20 cellular contexts compared by ENCODE assay signal in the genomic region with DNA sequence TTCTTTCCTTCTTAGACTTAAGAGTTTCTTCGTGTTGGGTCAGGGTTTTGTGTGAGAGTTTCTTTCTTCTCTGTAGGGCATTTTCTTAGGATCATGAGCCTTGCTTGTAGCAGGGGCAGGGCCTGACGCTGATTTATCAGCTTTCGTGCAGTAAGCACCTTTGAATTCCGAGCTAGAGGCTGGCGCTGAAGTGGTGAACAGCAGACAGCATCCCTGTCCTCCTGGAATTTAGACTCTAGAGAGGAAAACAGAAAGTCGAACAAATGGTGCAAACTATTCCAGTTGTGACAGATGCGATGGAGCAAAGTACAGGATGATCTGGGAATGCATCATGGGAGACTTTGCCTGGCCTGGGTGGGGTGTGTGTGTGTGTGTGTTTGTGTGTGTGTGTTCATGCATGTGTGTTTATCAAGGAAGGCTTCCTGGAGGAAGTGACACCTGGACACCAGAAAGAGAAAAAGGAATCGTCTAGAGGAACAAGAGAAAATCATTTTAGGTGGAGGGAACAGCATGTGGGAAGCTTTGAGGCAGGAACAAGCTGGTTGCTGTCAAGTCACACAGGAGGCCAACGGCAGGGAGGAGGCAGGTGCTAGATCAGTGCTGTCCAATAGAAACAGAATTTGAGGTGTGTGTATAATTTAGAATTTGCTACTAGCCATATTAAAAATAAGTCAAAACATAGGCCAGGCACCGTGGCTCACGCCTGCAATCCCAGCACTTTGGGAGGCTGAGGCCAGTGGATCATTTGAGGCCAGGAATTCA.
A peak's percentile ranks its signal among the peaks of the same experiment; 100 is the strongest.
DNase-seq lines count a peak whose midpoint lies in the region; ATAC-seq and TF ChIP-seq lines count a peak whose summit lies in the region.
"Had no signal": no experiment of that assay in that cellular context is flagged by ENCODE, and none has a peak within 500 bp of the region (broad histone marks: within the 10 kb centered on the region; RNA-seq: fewer than 3 reads in every experiment).

No MANE protein-coding gene starts in this region.

- no peaks in the 10 kb centered on the region for H4K20me1 ChIP-seq in GM23338 (replicated peaks; ENCODE audit: insufficient read depth)

- H3K9me3 Mint-ChIP-seq in GM23338: peaks cover 2% of the 10 kb centered on the region; the same call in 1 of the 3 replicates
- peaks cover 5% of the 10 kb centered on the region for H3K9me3 Mint-ChIP-seq in activated T-helper 2 cell treated with anti-CD3 and anti-CD28 coated beads, Interferon-gamma antibody, Interleukin-2, Interleukin-4, amounts not matched to agents 10 μg/mL and 5 μg/mL and 100 μg/mL, durations not matched to agents 14 hours and 24 hours and 36 hours
- peaks cover 0 to 2% of the 10 kb centered on the region in 2 donors for H3K9me3 Mint-ChIP-seq in stimulated activated naive B cell treated with anti-CD40 and anti-IgM and Interleukin-4, amounts not matched to agents 10 μg/mL and 1 μg/mL and 100 μg/mL, for 72 hours
- H3K9me3 Mint-ChIP-seq: activated CD4-positive, alpha-beta memory T cell treated with anti-CD3 and anti-CD28 coated beads for 36 hours; activated naive CD4-positive, alpha-beta T cell treated with anti-CD3 and anti-CD28 coated beads for 36 hours had no signal

- H3K27me3 Mint-ChIP-seq in GM23338 (ENCODE audit: insufficient read depth, low read depth, poor library complexity): peaks cover 6% of the 10 kb centered on the region
- H3K27me3 Mint-ChIP-seq in activated T-helper 2 cell treated with anti-CD3 and anti-CD28 coated beads, Interferon-gamma antibody, Interleukin-2, Interleukin-4, amounts not matched to agents 10 μg/mL and 5 μg/mL and 100 μg/mL, durations not matched to agents 14 hours and 24 hours and 36 hours (ENCODE audit: low read depth): no peaks in the 10 kb centered on the region
- no peaks in the 10 kb centered on the region for H3K27me3 Mint-ChIP-seq in stimulated activated naive B cell treated with anti-CD40 and anti-IgM and Interleukin-4, amounts not matched to agents 10 μg/mL and 1 μg/mL and 100 μg/mL, for 72 hours
- H3K27me3 Mint-ChIP-seq: activated CD4-positive, alpha-beta memory T cell treated with anti-CD3 and anti-CD28 coated beads for 36 hours; brain had no signal

- no peaks in the 10 kb centered on the region for H3K79me2 ChIP-seq in GM23338 (replicated peaks; ENCODE audit: insufficient read depth)

- H3K4me1 ChIP-seq in GM23338 (ENCODE audit: insufficient read depth): peaks cover 12% of the 10 kb centered on the region; the same call in 1 of the 2 replicates
- H3K4me1 ChIP-seq in liver (ENCODE audit: control insufficient read depth in 4 of 4, insufficient read depth in 4 of 4, low read length in 3 of 4): peaks cover 0 to 15% (median 6%) of the 10 kb centered on the region in 4 donors
- H3K4me1 ChIP-seq in esophagus muscularis mucosa: peaks cover 20 to 45% (median 21%) of the 10 kb centered on the region in 4 donors

- H3K27ac Mint-ChIP-seq in GM23338: 0 out of 2 replicates have a peak overlapping the region, but pooled peaks have one; percentile 15
- peak overlapping the region; percentile 0 for H3K27ac Mint-ChIP-seq in activated T-helper 2 cell treated with anti-CD3 and anti-CD28 coated beads, Interferon-gamma antibody, Interleukin-2, Interleukin-4, amounts not matched to agents 10 μg/mL and 5 μg/mL and 100 μg/mL, durations not matched to agents 14 hours and 24 hours and 36 hours
- peak overlapping the region; percentile 63 for H3K27ac Mint-ChIP-seq in stimulated activated naive B cell treated with anti-CD40 and anti-IgM and Interleukin-4, amounts not matched to agents 10 μg/mL and 1 μg/mL and 100 μg/mL, for 72 hours
- H3K27ac Mint-ChIP-seq: activated CD4-positive, alpha-beta memory T cell treated with anti-CD3 and anti-CD28 coated beads for 36 hours; activated naive CD4-positive, alpha-beta T cell treated with anti-CD3 and anti-CD28 coated beads for 36 hours had no signal

- H3K4me3 Mint-ChIP-seq in GM23338: no peak overlapping the region
- no peak overlapping the region for H3K4me3 Mint-ChIP-seq in activated T-helper 2 cell treated with anti-CD3 and anti-CD28 coated beads, Interferon-gamma antibody, Interleukin-2, Interleukin-4, amounts not matched to agents 10 μg/mL and 5 μg/mL and 100 μg/mL, durations not matched to agents 14 hours and 24 hours and 36 hours (ENCODE audit: low read depth)
- H3K4me3 Mint-ChIP-seq in stimulated activated naive B cell treated with anti-CD40 and anti-IgM and Interleukin-4, amounts not matched to agents 10 μg/mL and 1 μg/mL and 100 μg/mL, for 72 hours: no peak overlapping the region
- H3K4me3 Mint-ChIP-seq: activated CD4-positive, alpha-beta memory T cell treated with anti-CD3 and anti-CD28 coated beads for 36 hours; activated naive CD4-positive, alpha-beta T cell treated with anti-CD3 and anti-CD28 coated beads for 36 hours; brain had no signal

- TF ChIP-seq CTCF in GM23338 (conservative IDR thresholded peaks at IDR 0.05; ENCODE audit: low read depth in 2 of 2): no peak
- no peak for TF ChIP-seq CTCF in liver (IDR thresholded peaks at IDR 0.05; ENCODE audit: low read depth, low read length, missing input control)
- no peak for TF ChIP-seq CTCF in esophagus muscularis mucosa (IDR thresholded peaks at IDR 0.05)

- H3K27ac ChIP-seq in GM23338 (ENCODE audit: low read depth): no peak overlapping the region
- H3K27ac ChIP-seq in liver (ENCODE audit: low read depth in 1 of 2, low read length in 2 of 2): no peak overlapping the region
- peak overlapping the region in 1 of 4 donors; percentile 76 for H3K27ac ChIP-seq in esophagus muscularis mucosa (replicated peaks in 1 of 4)
- H3K27ac ChIP-seq: VCaP had no signal

- no peaks in the 10 kb centered on the region for H3K36me3 ChIP-seq in GM23338 (ENCODE audit: insufficient read depth)
- H3K36me3 ChIP-seq in liver (ENCODE audit: control insufficient read depth in 4 of 4, insufficient read depth in 3 of 4, low read depth in 1 of 4, low read length in 3 of 4): peaks cover 0 to 4% (median 0%) of the 10 kb centered on the region in 4 donors
- peaks cover 0 to 8% (median 0%) of the 10 kb centered on the region in 4 donors for H3K36me3 ChIP-seq in esophagus muscularis mucosa

- TF ChIP-seq POLR2A in esophagus muscularis mucosa (IDR thresholded peaks at IDR 0.05; ENCODE audit: low read depth): no peak

- no peaks in the 10 kb centered on the region for H3K9me2 ChIP-seq in GM23338 (ENCODE audit: insufficient read depth)

- H3K4me1 Mint-ChIP-seq in GM23338: peaks cover 23% of the 10 kb centered on the region
- H3K4me1 Mint-ChIP-seq in activated T-helper 2 cell treated with anti-CD3 and anti-CD28 coated beads, Interferon-gamma antibody, Interleukin-2, Interleukin-4, amounts not matched to agents 10 μg/mL and 5 μg/mL and 100 μg/mL, durations not matched to agents 14 hours and 24 hours and 36 hours (ENCODE audit: low read depth): peaks cover 4% of the 10 kb centered on the region
- H3K4me1 Mint-ChIP-seq in stimulated activated naive B cell treated with anti-CD40 and anti-IgM and Interleukin-4, amounts not matched to agents 10 μg/mL and 1 μg/mL and 100 μg/mL, for 72 hours: peaks cover 15 to 25% of the 10 kb centered on the region in 2 donors

- no peak for TF ChIP-seq EP300 in esophagus muscularis mucosa (IDR thresholded peaks at IDR 0.05)

- H3K9ac ChIP-seq in liver (ENCODE audit: low read depth in 1 of 2, low read length in 2 of 2): no peak overlapping the region

- no peak for ATAC-seq in GM23338
- ATAC-seq in stimulated activated naive B cell treated with anti-CD40 and anti-IgM and Interleukin-4, amounts not matched to agents 10 μg/mL and 1 μg/mL and 100 μg/mL, for 72 hours (replicated peaks): no peak
- no peak for ATAC-seq in HG02798 (IDR thresholded peaks at IDR 0.05; ENCODE audit: poor library complexity, unreplicated experiment)
- ATAC-seq: heart right ventricle had no signal

- H3K4me3 ChIP-seq in GM23338: no peak overlapping the region
- no peak overlapping the region for H3K4me3 ChIP-seq in liver (ENCODE audit: low read depth in 1 of 3, low read length in 3 of 3)
- H3K4me3 ChIP-seq in esophagus muscularis mucosa: no peak overlapping the region
- H3K4me3 ChIP-seq: heart right ventricle had no signal

- H3K36me3 Mint-ChIP-seq in GM23338 (ENCODE audit: low read depth): peaks cover 9% of the 10 kb centered on the region
- peaks cover 25% of the 10 kb centered on the region for H3K36me3 Mint-ChIP-seq in activated T-helper 2 cell treated with anti-CD3 and anti-CD28 coated beads, Interferon-gamma antibody, Interleukin-2, Interleukin-4, amounts not matched to agents 10 μg/mL and 5 μg/mL and 100 μg/mL, durations not matched to agents 14 hours and 24 hours and 36 hours (ENCODE audit: low read depth)
- H3K36me3 Mint-ChIP-seq in stimulated activated naive B cell treated with anti-CD40 and anti-IgM and Interleukin-4, amounts not matched to agents 10 μg/mL and 1 μg/mL and 100 μg/mL, for 72 hours: peaks cover 34 to 35% of the 10 kb centered on the region in 2 donors

- DNase-seq in GM23338 (ENCODE audit: low spot score) (no peak), esophagus muscularis mucosa (ENCODE audit: extremely low spot score) (no peak), NCI-H345 (lab: John Stamatoyannopoulos, UW) (no peak), NCI-H2029 (lab: John Stamatoyannopoulos, UW) (no peak)
- no peak for DNase-seq in activated T-helper 2 cell treated with anti-CD3 and anti-CD28 coated beads, Interferon-gamma antibody, Interleukin-2, Interleukin-4, amounts not matched to agents 10 μg/mL and 5 μg/mL and 100 μg/mL, durations not matched to agents 14 hours and 24 hours and 36 hours (ENCODE audit: low spot score)
- no peak for DNase-seq in stimulated activated naive B cell treated with anti-CD40 and anti-IgM and Interleukin-4, amounts not matched to agents 10 μg/mL and 1 μg/mL and 100 μg/mL, for 72 hours
- DNase-seq: activated CD4-positive, alpha-beta memory T cell treated with anti-CD3 and anti-CD28 coated beads for 36 hours; activated naive CD4-positive, alpha-beta T cell treated with anti-CD3 and anti-CD28 coated beads for 36 hours; AML-193; EL; heart right ventricle; NCI-H1930; NCI-H446; stimulated activated CD4-positive, alpha-beta T cell treated with anti-CD3 and anti-CD28 coated beads, Interleukin-2, amount 100 ng/mL, for 24 hours; stimulated activated naive CD4-positive, alpha-beta T cell treated with Interleukin-2 at 50 U/mL for 16 hours; T-helper 2 cell had no signal

- H3F3A ChIP-seq in GM23338 (replicated peaks; ENCODE audit: low read depth): no peaks in the 10 kb centered on the region

- no peak overlapping the region for H3K4me2 ChIP-seq in GM23338

- 82% methylated on average over 11 of the region's 11 CpGs for WGBS in liver
- WGBS in esophagus muscularis mucosa: 92% methylated on average over 11 of the region's 11 CpGs

- TF ChIP-seq RAD21 in liver (IDR thresholded peaks at IDR 0.05): no peak

- H3K27me3 ChIP-seq in GM23338 (ENCODE audit: insufficient read depth) (no peaks in the 10 kb centered on the region), liver (ENCODE audit: control insufficient read depth in 4 of 4, insufficient read depth in 4 of 4, low read length in 3 of 4) (no peaks in the 10 kb centered on the region), esophagus muscularis mucosa (no peaks in the 10 kb centered on the region)
- H3K27me3 ChIP-seq: heart right ventricle had no signal

- no peaks in the 10 kb centered on the region for H3K9me3 ChIP-seq in liver (ENCODE audit: control insufficient read depth in 4 of 4, low read length in 3 of 4)
- H3K9me3 ChIP-seq in esophagus muscularis mucosa: no peaks in the 10 kb centered on the region

- no peak overlapping the region for H2AFZ ChIP-seq in GM23338

- intact Hi-C loops in activated T-helper 2 cell treated with anti-CD3 and anti-CD28 coated beads, Interferon-gamma antibody, Interleukin-2, Interleukin-4, amounts not matched to agents 10 μg/mL and 5 μg/mL and 100 μg/mL, durations not matched to agents 14 hours and 24 hours and 36 hours (cut with micrococcal nuclease): no loop called here
- intact Hi-C loops in esophagus muscularis mucosa (cut with DNase I): no loop called here

Comparison
In these comparisons a context has a peak if more than half of its experiments do, and no peak if none do; other contexts are left out.
1. H3K27ac Mint-ChIP-seq: peak in every context shown above with its lines; median percentile 63 in stimulated activated naive B cell treated with anti-CD40 and anti-IgM and Interleukin-4, amounts not matched to agents 10 μg/mL and 1 μg/mL and 100 μg/mL, for 72 hours; 15 in GM23338; 0 in activated T-helper 2 cell treated with anti-CD3 and anti-CD28 coated beads, Interferon-gamma antibody, Interleukin-2, Interleukin-4, amounts not matched to agents 10 μg/mL and 5 μg/mL and 100 μg/mL, durations not matched to agents 14 hours and 24 hours and 36 hours.